8 cellular contexts compared by ENCODE assay signal in the genomic region with DNA sequence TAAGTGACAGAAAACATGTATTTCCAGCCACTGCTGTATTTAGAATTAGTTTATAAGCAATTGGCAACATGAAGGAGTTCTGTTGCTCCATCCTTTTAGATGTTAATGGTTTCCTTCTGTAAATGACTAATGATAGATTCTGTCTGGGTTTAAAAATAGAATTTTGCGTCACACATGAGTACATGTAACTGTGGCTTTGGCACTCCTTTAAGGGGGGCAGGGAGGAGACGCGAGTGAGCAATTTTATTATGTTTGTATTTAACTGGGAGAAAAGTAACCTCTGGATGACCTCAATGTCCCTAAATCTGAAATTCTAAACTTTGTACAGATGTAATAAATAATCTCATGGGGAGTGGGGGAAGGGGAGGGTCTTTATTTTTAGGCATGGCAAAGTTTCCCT.
DNase-seq lines count a peak whose midpoint lies in the region; ATAC-seq and TF ChIP-seq lines count a peak whose summit lies in the region.

No MANE protein-coding gene starts in this region.

- CTCF ChIA-PET in HCT116 (lab: Charles Lee): no interaction called here

- TF ChIP-seq RAD21 in HCT116 (IDR thresholded peaks at IDR 0.05; ENCODE audit: low read depth): 0 out of 2 replicates have a peak, but pooled peaks have one; percentile 8

- TF ChIP-seq CTCF in AG09319 (IDR thresholded peaks at IDR 0.05; ENCODE audit: low read depth, low read length): no peak
- no peak for TF ChIP-seq CTCF in HCT116 (IDR thresholded peaks at IDR 0.05 in 2 of 3, conservative IDR thresholded peaks at IDR 0.05 in 1 of 3; ENCODE audit: borderline replicate concordance in 1 of 3, insufficient read depth in 1 of 3, low read depth in 2 of 3, low read length in 2 of 3)
- TF ChIP-seq CTCF in heart left ventricle (IDR thresholded peaks at IDR 0.05): no peak
- TF ChIP-seq CTCF in suprapubic skin (IDR thresholded peaks at IDR 0.05): no peak

- no peaks in the 10 kb centered on the region for H3K27me3 ChIP-seq in HCT116 (ENCODE audit: insufficient read depth, low read length)
- H3K27me3 ChIP-seq in heart left ventricle: no peaks in the 10 kb centered on the region
- no peaks in the 10 kb centered on the region for H3K27me3 ChIP-seq in suprapubic skin

- 1 to 11% (median 2%) methylated on average over 3 of the region's 3 CpGs for WGBS in heart left ventricle, 4 donors
- 36% methylated on average over 3 of the region's 3 CpGs for WGBS in suprapubic skin

- no peak for TF ChIP-seq EP300 in suprapubic skin (IDR thresholded peaks at IDR 0.05)

- intact Hi-C loops in HCT116 (cut with micrococcal nuclease) (no loop called here), heart left ventricle (cut with DNase I) (no loop called here)

- H3K4me3 ChIP-seq in HCT116 (replicated peaks in 1 of 2; ENCODE audit: low read depth in 1 of 2, low read length in 2 of 2): no peak overlapping the region
- H3K4me3 ChIP-seq in heart left ventricle: peak overlapping the region in 5 of 12 donors; percentile 6 to 18 (median 13)
- H3K4me3 ChIP-seq in suprapubic skin: no peak overlapping the region

- POLR2A ChIA-PET in HCT116 (lab: Charles Lee): no interaction called here

- H3K36me3 ChIP-seq in HCT116 (ENCODE audit: control insufficient read depth in 1 of 2, insufficient read depth in 2 of 2, low read length in 2 of 2): peaks cover 0 to 3% of the 10 kb centered on the region in 2 experiments; a peak in 1 of 4 replicates
- H3K36me3 ChIP-seq in heart left ventricle: peaks cover 0 to 43% (median 11%) of the 10 kb centered on the region in 9 donors
- H3K36me3 ChIP-seq in suprapubic skin: peaks cover 14% of the 10 kb centered on the region

- no peaks in the 10 kb centered on the region for H4K20me1 ChIP-seq in HCT116 (ENCODE audit: insufficient read depth)

- peak overlapping the region; percentile 52 for H3K4me2 ChIP-seq in HCT116 (ENCODE audit: low read length)

- no peak overlapping the region for H3K9ac ChIP-seq in HCT116 (ENCODE audit: low read length)

- H3K9me3 ChIP-seq in HCT116 (ENCODE audit: control insufficient read depth in 1 of 2, insufficient read depth in 1 of 2, low read depth in 1 of 2, low read length in 2 of 2) (no peaks in the 10 kb centered on the region), heart left ventricle (no peaks in the 10 kb centered on the region), suprapubic skin (no peaks in the 10 kb centered on the region)

- H3K9me2 ChIP-seq in HCT116 (ENCODE audit: insufficient read depth): no peaks in the 10 kb centered on the region

- no peak overlapping the region for H3K27ac ChIP-seq in HCT116 (ENCODE audit: low read depth, low read length)
- H3K27ac ChIP-seq in heart left ventricle: peak overlapping the region; percentile 6 to 81 (median 74)
- peak overlapping the region; percentile 24 for H3K27ac ChIP-seq in suprapubic skin

- BruUV-seq in HCT116 (replicated peaks; lab: Mats Ljungman, UMichigan): no TSS peak

- no peaks in the 10 kb centered on the region for H3K79me2 ChIP-seq in HCT116 (ENCODE audit: insufficient read depth, low read length)

- TF ChIP-seq POLR2A in HCT116 (IDR thresholded peaks at IDR 0.05; ENCODE audit: borderline replicate concordance, extremely low read depth, insufficient read depth, insufficient read length): no peak
- no peak for TF ChIP-seq POLR2A in heart left ventricle (IDR thresholded peaks at IDR 0.05)
- TF ChIP-seq POLR2A in suprapubic skin (IDR thresholded peaks at IDR 0.05): no peak

- H2AFZ ChIP-seq in HCT116 (ENCODE audit: low read depth, low read length, poor library complexity, severe bottlenecking): no peak overlapping the region

- DNase-seq in AG09319 (ENCODE audit: extremely low read depth, low read depth) (peak; percentile 77), HCT116 (ENCODE audit: low read depth, low spot score) (peak; percentile 50), RPMI7951 (ENCODE audit: low read depth) (peak; percentile 91), heart left ventricle (peak in 4 of 5 donors; percentile 70 to 77 (median 72)), suprapubic skin (ENCODE audit: low spot score in 2 of 2) (peak in 1 of 2 donors; percentile 62), NCI-H2107 treated with DMSO at 0.1 percent for 48 hours (lab: John Stamatoyannopoulos, UW; ENCODE audit: unreplicated experiment) (no peak), NCI-H1048 (lab: John Stamatoyannopoulos, UW) (no peak)

- peaks cover 20 to 28% of the 10 kb centered on the region in 2 experiments for H3K4me1 ChIP-seq in HCT116 (ENCODE audit: control insufficient read depth in 1 of 2, insufficient read depth in 2 of 2, low read length in 2 of 2)
- H3K4me1 ChIP-seq in heart left ventricle: peaks cover 0 to 32% (median 19%) of the 10 kb centered on the region in 12 donors
- H3K4me1 ChIP-seq in suprapubic skin: peaks cover 6% of the 10 kb centered on the region

- RAD21 ChIA-PET in HCT116 (lab: Charles Lee; ENCODE audit: low non-redundant PET in 1 of 2, low total read pairs in 2 of 2, uncharacterized antibody in 2 of 2, unreplicated experiment in 2 of 2): no interaction called here

- ATAC-seq in HCT116: peak; percentile 67
- peak; percentile 90 to 97 (median 96) for ATAC-seq in heart left ventricle
- no peak for ATAC-seq in HG02840 (IDR thresholded peaks at IDR 0.05; ENCODE audit: low FRiP score, unreplicated experiment)

TF ChIP-seq in HCT116, 20 proteins besides CTCF, POLR2A, EP300 and RAD21:
- TF ChIP-seq JUND (IDR thresholded peaks at IDR 0.05): 0 out of 2 replicates have a peak, but pooled peaks have one; percentile 22
- peak; percentile 51 for TF ChIP-seq SP1 (IDR thresholded peaks at IDR 0.05; ENCODE audit: low read depth)
- TF ChIP-seq, protein P1, sequence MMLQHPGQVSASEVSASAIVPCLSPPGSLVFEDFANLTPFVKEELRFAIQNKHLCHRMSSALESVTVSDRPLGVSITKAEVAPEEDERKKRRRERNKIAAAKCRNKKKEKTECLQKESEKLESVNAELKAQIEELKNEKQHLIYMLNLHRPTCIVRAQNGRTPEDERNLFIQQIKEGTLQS (IDR thresholded peaks at IDR 0.05): no peak
- TF ChIP-seq CEBPB (IDR thresholded peaks at IDR 0.05; ENCODE audit: low read depth): peak; percentile 59
- TF ChIP-seq, protein P2, sequence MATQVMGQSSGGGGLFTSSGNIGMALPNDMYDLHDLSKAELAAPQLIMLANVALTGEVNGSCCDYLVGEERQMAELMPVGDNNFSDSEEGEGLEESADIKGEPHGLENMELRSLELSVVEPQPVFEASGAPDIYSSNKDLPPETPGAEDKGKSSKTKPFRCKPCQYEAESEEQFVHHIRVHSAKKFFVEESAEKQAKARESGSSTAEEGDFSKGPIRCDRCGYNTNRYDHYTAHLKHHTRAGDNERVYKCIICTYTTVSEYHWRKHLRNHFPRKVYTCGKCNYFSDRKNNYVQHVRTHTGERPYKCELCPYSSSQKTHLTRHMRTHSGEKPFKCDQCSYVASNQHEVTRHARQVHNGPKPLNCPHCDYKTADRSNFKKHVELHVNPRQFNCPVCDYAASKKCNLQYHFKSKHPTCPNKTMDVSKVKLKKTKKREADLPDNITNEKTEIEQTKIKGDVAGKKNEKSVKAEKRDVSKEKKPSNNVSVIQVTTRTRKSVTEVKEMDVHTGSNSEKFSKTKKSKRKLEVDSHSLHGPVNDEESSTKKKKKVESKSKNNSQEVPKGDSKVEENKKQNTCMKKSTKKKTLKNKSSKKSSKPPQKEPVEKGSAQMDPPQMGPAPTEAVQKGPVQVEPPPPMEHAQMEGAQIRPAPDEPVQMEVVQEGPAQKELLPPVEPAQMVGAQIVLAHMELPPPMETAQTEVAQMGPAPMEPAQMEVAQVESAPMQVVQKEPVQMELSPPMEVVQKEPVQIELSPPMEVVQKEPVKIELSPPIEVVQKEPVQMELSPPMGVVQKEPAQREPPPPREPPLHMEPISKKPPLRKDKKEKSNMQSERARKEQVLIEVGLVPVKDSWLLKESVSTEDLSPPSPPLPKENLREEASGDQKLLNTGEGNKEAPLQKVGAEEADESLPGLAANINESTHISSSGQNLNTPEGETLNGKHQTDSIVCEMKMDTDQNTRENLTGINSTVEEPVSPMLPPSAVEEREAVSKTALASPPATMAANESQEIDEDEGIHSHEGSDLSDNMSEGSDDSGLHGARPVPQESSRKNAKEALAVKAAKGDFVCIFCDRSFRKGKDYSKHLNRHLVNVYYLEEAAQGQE (IDR thresholded peaks at IDR 0.05; ENCODE audit: low read depth): no peak
- TF ChIP-seq, protein P3, sequence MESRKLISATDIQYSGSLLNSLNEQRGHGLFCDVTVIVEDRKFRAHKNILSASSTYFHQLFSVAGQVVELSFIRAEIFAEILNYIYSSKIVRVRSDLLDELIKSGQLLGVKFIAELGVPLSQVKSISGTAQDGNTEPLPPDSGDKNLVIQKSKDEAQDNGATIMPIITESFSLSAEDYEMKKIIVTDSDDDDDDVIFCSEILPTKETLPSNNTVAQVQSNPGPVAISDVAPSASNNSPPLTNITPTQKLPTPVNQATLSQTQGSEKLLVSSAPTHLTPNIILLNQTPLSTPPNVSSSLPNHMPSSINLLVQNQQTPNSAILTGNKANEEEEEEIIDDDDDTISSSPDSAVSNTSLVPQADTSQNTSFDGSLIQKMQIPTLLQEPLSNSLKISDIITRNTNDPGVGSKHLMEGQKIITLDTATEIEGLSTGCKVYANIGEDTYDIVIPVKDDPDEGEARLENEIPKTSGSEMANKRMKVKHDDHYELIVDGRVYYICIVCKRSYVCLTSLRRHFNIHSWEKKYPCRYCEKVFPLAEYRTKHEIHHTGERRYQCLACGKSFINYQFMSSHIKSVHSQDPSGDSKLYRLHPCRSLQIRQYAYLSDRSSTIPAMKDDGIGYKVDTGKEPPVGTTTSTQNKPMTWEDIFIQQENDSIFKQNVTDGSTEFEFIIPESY (IDR thresholded peaks at IDR 0.05; ENCODE audit: extremely low read depth, insufficient replicate concordance, low read length): no peak
- TF ChIP-seq SRF (IDR thresholded peaks at IDR 0.05; ENCODE audit: low read depth): 0 out of 2 replicates have a peak, but pooled peaks have one; percentile 23
- TF ChIP-seq FOSL1 (IDR thresholded peaks at IDR 0.05; ENCODE audit: low read depth): peak; percentile 47; the same call in 1 of the 2 replicates
- TF ChIP-seq EZH2 (IDR thresholded peaks at IDR 0.05): no peak
- TF ChIP-seq YY1 (IDR thresholded peaks at IDR 0.05; ENCODE audit: extremely low read depth, insufficient replicate concordance, low read depth, low read length): no peak
- no peak for TF ChIP-seq ZNF274 (IDR thresholded peaks at IDR 0.05; ENCODE audit: low read depth, low read length)

Comparison
In these comparisons a context has a peak if more than half of its experiments do, and no peak if none do; other contexts are left out.
1. DNase-seq: peak in AG09319 (single experiment), HCT116 (single experiment), RPMI7951 (single experiment) and heart left ventricle (4 of 5); none in NCI-H2107 treated with DMSO at 0.1 percent for 48 hours (single experiment) and NCI-H1048 (single experiment).